ENCODE assay signal across 5 cellular contexts in genomic region chr7:74730186-74730585, GRCh38. TPM values are rescaled to one million over a fixed set of nuclear protein-coding genes. Genes with fewer than 3 reads are reported as not detected.
"Had no signal": no experiment of that assay in that cellular context is flagged by ENCODE, and none has a peak within 500 bp of the region (broad histone marks: within the 10 kb centered on the region; RNA-seq: fewer than 3 reads in every experiment).

No MANE protein-coding gene starts in this region.

RNA-seq across cellular contexts. Expression of gene NCF1, which starts 43.6 kb away (rescaled TPM):
- total RNA-seq: neural crest cell, osteocyte, progenitor cell of endocrine pancreas, smooth muscle cell, suprapubic skin had no signal
